28 cellular contexts compared by ENCODE assay signal in the genomic region with DNA sequence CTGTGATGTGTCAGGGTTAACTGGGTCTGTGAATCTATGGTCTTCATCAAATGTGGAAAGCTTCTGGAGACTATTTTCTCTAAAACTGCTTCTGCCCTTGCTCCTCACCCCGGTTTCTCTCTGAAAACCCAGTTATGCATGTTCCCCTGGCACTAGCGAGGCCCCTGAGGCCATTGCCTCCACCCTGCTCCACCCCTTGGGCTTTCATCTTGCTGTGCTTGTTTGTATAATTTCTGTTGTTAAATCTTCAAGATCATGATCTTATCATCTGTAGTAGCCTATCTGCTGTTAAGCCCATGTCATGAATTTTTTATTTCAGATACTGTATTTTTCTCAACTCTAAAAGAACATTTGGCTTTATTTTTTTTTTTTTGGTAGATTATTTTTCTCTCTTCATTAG. TPM values are rescaled to one million over a fixed set of nuclear protein-coding genes. Genes with fewer than 3 reads are reported as not detected.
"Had no signal": no experiment of that assay in that cellular context is flagged by ENCODE, and none has a peak within 500 bp of the region (broad histone marks: within the 10 kb centered on the region; RNA-seq: fewer than 3 reads in every experiment).

No MANE protein-coding gene starts in this region.

- H3K4me1 ChIP-seq: ascending aorta, foreskin keratinocyte, heart right ventricle, pancreas, psoas muscle, stomach, thyroid gland, upper lobe of left lung, vagina had no signal

- H3K4me3 ChIP-seq: ascending aorta, heart right ventricle, pancreas, psoas muscle, smooth muscle cell, stomach, thyroid gland, upper lobe of left lung, vagina had no signal

- H3K27me3 ChIP-seq: ascending aorta, brain microvascular endothelial cell, foreskin keratinocyte, heart right ventricle, pancreas, stomach, thyroid gland, upper lobe of left lung, vagina had no signal

- H3K9me3 ChIP-seq: pancreas, thyroid gland, vagina had no signal

- ATAC-seq: effector memory CD8-positive, alpha-beta T cell; esophagus mucosa; foreskin keratinocyte; heart right ventricle; left ventricle myocardium superior; pancreas; psoas muscle; stimulated activated naive B cell treated with anti-CD40 and anti-IgM and Interleukin-4, amounts not matched to agents 10 μg/mL and 1 μg/mL and 100 μg/mL, for 72 hours had no signal

- FAIRE-seq: pancreas had no signal

- H3K27ac Mint-ChIP-seq: activated naive CD4-positive, alpha-beta T cell treated with anti-CD3 and anti-CD28 coated beads, Interleukin-2, amount 10 ng/mL, durations not matched to agents 7 days and 5 days; effector memory CD8-positive, alpha-beta T cell; stimulated activated naive B cell treated with anti-CD40 and anti-IgM and Interleukin-4, amounts not matched to agents 10 μg/mL and 1 μg/mL and 100 μg/mL, for 72 hours; T-helper 2 cell treated with Interferon-gamma antibody and Interleukin-4, amounts not matched to agents 5 μg/mL and 100 μg/mL, for 36 hours had no signal

- H3K27ac ChIP-seq: ascending aorta, brain microvascular endothelial cell, foreskin keratinocyte, heart right ventricle, pancreas, psoas muscle, stomach, thyroid gland, upper lobe of left lung, vagina had no signal

- H3K4me3 Mint-ChIP-seq: activated naive CD4-positive, alpha-beta T cell treated with anti-CD3 and anti-CD28 coated beads, Interleukin-2, amount 10 ng/mL, durations not matched to agents 7 days and 5 days; activated naive CD8-positive, alpha-beta T cell treated with anti-CD3 and anti-CD28 coated beads, Interleukin-2, amount 10 ng/mL, durations not matched to agents 7 days and 5 days; effector memory CD8-positive, alpha-beta T cell; naive B cell; stimulated activated naive B cell treated with anti-CD40 and anti-IgM and Interleukin-4, amounts not matched to agents 10 μg/mL and 1 μg/mL and 100 μg/mL, for 72 hours; T-helper 2 cell treated with Interferon-gamma antibody and Interleukin-4, amounts not matched to agents 5 μg/mL and 100 μg/mL, for 36 hours had no signal

- DNase-seq: activated CD4-positive, alpha-beta T cell treated with anti-CD3 and anti-CD28 coated beads for 4 hours; activated CD4-positive, alpha-beta T cell treated with anti-CD3 and anti-CD28 coated beads, Interleukin-2, amount 50 U/mL, for 4 hours; activated gamma-delta T cell; activated naive CD4-positive, alpha-beta T cell treated with anti-CD3 and anti-CD28 coated beads, Interleukin-2, amount 10 ng/mL, durations not matched to agents 7 days and 5 days; activated naive CD8-positive, alpha-beta T cell treated with anti-CD3 and anti-CD28 coated beads, Interleukin-2, amount 10 ng/mL, durations not matched to agents 7 days and 5 days; activated T-cell treated with anti-CD3 and anti-CD28 coated beads, Interleukin-2, amount 50 U/mL, for 1 hour; brain microvascular endothelial cell; cortex of kidney; effector memory CD8-positive, alpha-beta T cell; foreskin keratinocyte; heart right ventricle; left ventricle myocardium superior; naive B cell; pancreas; psoas muscle; stimulated activated CD4-positive, alpha-beta T cell treated with anti-CD3 and anti-CD28 coated beads, Interleukin-1b, Interleukin-23, amount 100 ng/mL, for 48 hours; stimulated activated CD4-positive, alpha-beta T cell treated with anti-CD3 and anti-CD28 coated beads, Interleukin-4, amount 100 ng/mL, for 4 hours; stimulated activated CD8-positive, alpha-beta memory T cell treated with anti-CD3 and anti-CD28 coated beads, Interleukin-4, amount 100 ng/mL, for 48 hours; stimulated activated naive B cell treated with anti-CD40 and anti-IgM and Interleukin-4, amounts not matched to agents 10 μg/mL and 1 μg/mL and 100 μg/mL, for 72 hours; stomach; thyroid gland; upper lobe of left lung had no signal

- H3K4me1 Mint-ChIP-seq: activated naive CD4-positive, alpha-beta T cell treated with anti-CD3 and anti-CD28 coated beads, Interleukin-2, amount 10 ng/mL, durations not matched to agents 7 days and 5 days; activated naive CD8-positive, alpha-beta T cell treated with anti-CD3 and anti-CD28 coated beads, Interleukin-2, amount 10 ng/mL, durations not matched to agents 7 days and 5 days; naive B cell; stimulated activated naive B cell treated with anti-CD40 and anti-IgM and Interleukin-4, amounts not matched to agents 10 μg/mL and 1 μg/mL and 100 μg/mL, for 72 hours had no signal

- H3K27me3 Mint-ChIP-seq: activated naive CD4-positive, alpha-beta T cell treated with anti-CD3 and anti-CD28 coated beads, Interleukin-2, amount 10 ng/mL, durations not matched to agents 7 days and 5 days; activated naive CD8-positive, alpha-beta T cell treated with anti-CD3 and anti-CD28 coated beads, Interleukin-2, amount 10 ng/mL, durations not matched to agents 7 days and 5 days; effector memory CD8-positive, alpha-beta T cell; naive B cell; stimulated activated naive B cell treated with anti-CD40 and anti-IgM and Interleukin-4, amounts not matched to agents 10 μg/mL and 1 μg/mL and 100 μg/mL, for 72 hours had no signal

- H3K4me2 ChIP-seq: smooth muscle cell had no signal

RNA-seq across cellular contexts. Expression of a gene that starts 14.9 kb away (rescaled TPM):
- polyA plus RNA-seq: neural cell had no signal

RNA-seq across cellular contexts. Expression of a gene that starts 24.3 kb away (rescaled TPM):
- total RNA-seq: ascending aorta had no signal
